Comparison of ENCODE assay signal across 17 cellular contexts in the genomic region with DNA sequence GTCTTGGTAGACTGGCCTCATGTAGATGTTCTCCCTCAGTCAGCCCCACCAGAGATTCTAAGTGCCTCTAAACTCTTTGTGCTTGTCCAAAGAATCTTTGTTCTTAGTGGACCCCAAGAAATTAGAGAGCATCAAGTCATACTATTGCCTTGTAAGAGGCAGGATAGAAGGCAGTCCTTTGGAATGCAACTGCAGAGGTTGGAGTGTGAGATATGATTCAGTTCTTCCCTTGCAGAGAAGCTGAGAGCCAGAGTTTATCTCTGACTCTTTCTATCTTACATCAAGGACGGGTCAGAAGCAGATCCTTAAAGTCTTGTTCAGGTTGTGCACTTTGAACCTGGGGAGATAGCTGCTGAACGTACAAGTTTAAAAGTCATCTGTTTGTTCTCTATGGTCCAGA. TPM values are rescaled to one million over a fixed set of nuclear protein-coding genes. Genes with fewer than 3 reads are reported as not detected.
DNase-seq lines count a peak whose midpoint lies in the region; ATAC-seq and TF ChIP-seq lines count a peak whose summit lies in the region.
"Had no signal": no experiment of that assay in that cellular context is flagged by ENCODE, and none has a peak within 500 bp of the region (broad histone marks: within the 10 kb centered on the region; RNA-seq: fewer than 3 reads in every experiment).

No MANE protein-coding gene starts in this region.

- peaks cover 24% of the 10 kb centered on the region for H3K4me1 Mint-ChIP-seq in activated naive CD4-positive, alpha-beta T cell treated with anti-CD3 and anti-CD28 coated beads for 36 hours (ENCODE audit: low read depth)
- peaks cover 5% of the 10 kb centered on the region for H3K4me1 Mint-ChIP-seq in activated naive CD4-positive, alpha-beta T cell treated with anti-CD3 and anti-CD28 coated beads, Interleukin-2, amount 10 ng/mL, durations not matched to agents 7 days and 5 days
- peaks cover 24% of the 10 kb centered on the region for H3K4me1 Mint-ChIP-seq in activated naive CD8-positive, alpha-beta T cell treated with anti-CD3 and anti-CD28 coated beads, Interleukin-2, amount 50 U/mL, for 24 hours
- peaks cover 10% of the 10 kb centered on the region for H3K4me1 Mint-ChIP-seq in stimulated activated memory B cell treated with anti-CD40 and anti-IgM and Interleukin-4, amounts not matched to agents 10 μg/mL and 1 μg/mL and 100 μg/mL, for 72 hours

- H2BK20ac ChIP-seq in IMR-90 (ENCODE audit: low read depth, low read length), result no peak overlapping the region

- no peaks in the 10 kb centered on the region for H3K4me1 ChIP-seq in IMR-90 (ENCODE audit: control insufficient read depth, insufficient read depth, low read length)
- H3K4me1 ChIP-seq: BE2C had no signal

- no peak overlapping the region for H3K14ac ChIP-seq in IMR-90 (replicated peaks; ENCODE audit: low read depth, low read length)

- H3K9me3 Mint-ChIP-seq in activated naive CD4-positive, alpha-beta T cell treated with anti-CD3 and anti-CD28 coated beads for 36 hours, result peaks cover 5% of the 10 kb centered on the region
- H3K9me3 Mint-ChIP-seq in activated naive CD4-positive, alpha-beta T cell treated with anti-CD3 and anti-CD28 coated beads, Interleukin-2, amount 10 ng/mL, durations not matched to agents 7 days and 5 days, result peaks cover 5% of the 10 kb centered on the region
- peaks cover 12% of the 10 kb centered on the region for H3K9me3 Mint-ChIP-seq in activated naive CD8-positive, alpha-beta T cell treated with anti-CD3 and anti-CD28 coated beads, Interleukin-2, amount 50 U/mL, for 24 hours
- peaks cover 4% of the 10 kb centered on the region for H3K9me3 Mint-ChIP-seq in stimulated activated memory B cell treated with anti-CD40 and anti-IgM and Interleukin-4, amounts not matched to agents 10 μg/mL and 1 μg/mL and 100 μg/mL, for 72 hours

- H4K8ac ChIP-seq in IMR-90 (ENCODE audit: low read depth in 2 of 2, low read length in 2 of 2), result no peak overlapping the region

- H2AK5ac ChIP-seq in IMR-90 (ENCODE audit: low read depth, low read length), result no peak overlapping the region

- CTCF ChIA-PET in activated naive CD4-positive, alpha-beta T cell treated with anti-CD3 and anti-CD28 coated beads for 36 hours (lab: Charles Lee), result interaction anchor here (1.1 kb wide), 1 partner anchor 22 kb away, joined by 3 read pairs; no protein-coding TSS in a partner anchor
- CTCF ChIA-PET in activated naive CD4-positive, alpha-beta T cell treated with anti-CD3 and anti-CD28 coated beads, Interleukin-2, amount 10 ng/mL, durations not matched to agents 7 days and 5 days (lab: Charles Lee), result no interaction called here
- CTCF ChIA-PET in IMR-90 (lab: Yijun Ruan, JAX), result no interaction called here

- H3K27ac ChIP-seq in IMR-90 (ENCODE audit: insufficient read depth, low read length), result no peak overlapping the region

- no peak overlapping the region for H4K5ac ChIP-seq in IMR-90 (ENCODE audit: low read depth, low read length)

- 0 out of 2 replicates have a peak, but pooled peaks cover 2% of the 10 kb centered on the region for H3K9me3 ChIP-seq in IMR-90 (ENCODE audit: control insufficient read depth, insufficient read depth, low read length)
- H3K9me3 ChIP-seq: BE2C had no signal

- H4K91ac ChIP-seq in IMR-90 (ENCODE audit: insufficient read depth, low read depth, low read length), result no peak overlapping the region

- H2AK9ac ChIP-seq in IMR-90 (replicated peaks; ENCODE audit: low read depth, low read length, poor library complexity), result no peak overlapping the region

- H4K20me1 ChIP-seq in IMR-90 (ENCODE audit: insufficient read depth, low read length), result no peaks in the 10 kb centered on the region

- no peak for TF ChIP-seq POLR2A in IMR-90 (IDR thresholded peaks at IDR 0.05; ENCODE audit: low read depth, low read length)

- TF ChIP-seq CTCF in IMR-90 (conservative IDR thresholded peaks at IDR 0.05; ENCODE audit: low read depth, low read length), result no peak

- ATAC-seq in IMR-90 (ENCODE audit: low read depth), result peak; percentile 61
- ATAC-seq in activated naive CD8-positive, alpha-beta T cell treated with anti-CD3 and anti-CD28 coated beads, Interleukin-2, amount 50 U/mL, for 24 hours, result peak; percentile 31
- ATAC-seq in stimulated activated memory B cell treated with anti-CD40 and anti-IgM and Interleukin-4, amounts not matched to agents 10 μg/mL and 1 μg/mL and 100 μg/mL, for 72 hours, result no peak

- no peak overlapping the region for H2AFZ ChIP-seq in IMR-90 (replicated peaks; ENCODE audit: low read length, poor library complexity)

- DNase-seq in activated naive CD4-positive, alpha-beta T cell treated with anti-CD3 and anti-CD28 coated beads for 36 hours, result no peak
- no peak for DNase-seq in activated naive CD4-positive, alpha-beta T cell treated with anti-CD3 and anti-CD28 coated beads, Interleukin-2, amount 10 ng/mL, durations not matched to agents 7 days and 5 days
- DNase-seq in IMR-90, result peak; percentile 38
- DNase-seq in activated naive CD8-positive, alpha-beta T cell treated with anti-CD3 and anti-CD28 coated beads, Interleukin-2, amount 50 U/mL, for 24 hours, result no peak
- no peak for DNase-seq in NCI-H2196 treated with DMSO at 0.1 percent for 48 hours (lab: John Stamatoyannopoulos, UW; ENCODE audit: unreplicated experiment)
- no peak for DNase-seq in putamen (ENCODE audit: low spot score)
- DNase-seq: BE2C, DMS53, GDM1, H7, Kasumi-1, NCI-H1694, NCI-H2081, NCI-H2171, NCI-H446, NCI-H526 had no signal

- in situ Hi-C loops in IMR-90 (cut with MboI; ENCODE audit: low sequenced_read_pairs), result no loop called here

- no peak overlapping the region for H2BK120ac ChIP-seq in IMR-90 (ENCODE audit: low read depth, low read length)

- no peak overlapping the region for H3K18ac ChIP-seq in IMR-90 (ENCODE audit: low read depth, low read length)

- H3K4me2 ChIP-seq in IMR-90 (ENCODE audit: low read depth, low read length), result no peak overlapping the region

- peaks cover 0 to 4% of the 10 kb centered on the region in 2 experiments; a peak in 1 of 4 replicates for H3K79me1 ChIP-seq in IMR-90 (ENCODE audit: low read depth in 1 of 2, low read length in 2 of 2)

- WGBS in IMR-90 (ENCODE audit: extremely low coverage in 2 of 2, insufficient read length in 1 of 2), 2 experiments, result no CpG with 5 or more reads among the region's 2 CpGs

- peak overlapping the region; percentile 71 for H3K27ac Mint-ChIP-seq in activated naive CD4-positive, alpha-beta T cell treated with anti-CD3 and anti-CD28 coated beads for 36 hours
- no peak overlapping the region for H3K27ac Mint-ChIP-seq in activated naive CD4-positive, alpha-beta T cell treated with anti-CD3 and anti-CD28 coated beads, Interleukin-2, amount 10 ng/mL, durations not matched to agents 7 days and 5 days
- H3K27ac Mint-ChIP-seq in activated naive CD8-positive, alpha-beta T cell treated with anti-CD3 and anti-CD28 coated beads, Interleukin-2, amount 50 U/mL, for 24 hours, result peak overlapping the region; percentile 69
- peak overlapping the region; percentile 5 for H3K27ac Mint-ChIP-seq in stimulated activated memory B cell treated with anti-CD40 and anti-IgM and Interleukin-4, amounts not matched to agents 10 μg/mL and 1 μg/mL and 100 μg/mL, for 72 hours

- TF ChIP-seq RAD21 in IMR-90 (IDR thresholded peaks at IDR 0.05; ENCODE audit: low read length), result no peak

- H3K36me3 ChIP-seq in IMR-90 (ENCODE audit: control insufficient read depth, insufficient read depth, low read length), result no peaks in the 10 kb centered on the region

- no peak overlapping the region for H3K4me3 Mint-ChIP-seq in activated naive CD4-positive, alpha-beta T cell treated with anti-CD3 and anti-CD28 coated beads for 36 hours
- H3K4me3 Mint-ChIP-seq in activated naive CD4-positive, alpha-beta T cell treated with anti-CD3 and anti-CD28 coated beads, Interleukin-2, amount 10 ng/mL, durations not matched to agents 7 days and 5 days, result no peak overlapping the region
- no peak overlapping the region for H3K4me3 Mint-ChIP-seq in activated naive CD8-positive, alpha-beta T cell treated with anti-CD3 and anti-CD28 coated beads, Interleukin-2, amount 50 U/mL, for 24 hours
- no peak overlapping the region for H3K4me3 Mint-ChIP-seq in stimulated activated memory B cell treated with anti-CD40 and anti-IgM and Interleukin-4, amounts not matched to agents 10 μg/mL and 1 μg/mL and 100 μg/mL, for 72 hours

- POLR2A ChIA-PET in IMR-90 (lab: Charles Lee; ENCODE audit: unreplicated experiment), result no interaction called here

- dilution Hi-C loops in IMR-90 (cut with HindIII; ENCODE audit: low sequenced_read_pairs, unreplicated experiment), result no loop called here

- H3K27me3 Mint-ChIP-seq in activated naive CD4-positive, alpha-beta T cell treated with anti-CD3 and anti-CD28 coated beads for 36 hours (ENCODE audit: low read depth), result no peaks in the 10 kb centered on the region
- H3K27me3 Mint-ChIP-seq in activated naive CD4-positive, alpha-beta T cell treated with anti-CD3 and anti-CD28 coated beads, Interleukin-2, amount 10 ng/mL, durations not matched to agents 7 days and 5 days, result no peaks in the 10 kb centered on the region
- no peaks in the 10 kb centered on the region for H3K27me3 Mint-ChIP-seq in activated naive CD8-positive, alpha-beta T cell treated with anti-CD3 and anti-CD28 coated beads, Interleukin-2, amount 50 U/mL, for 24 hours
- no peaks in the 10 kb centered on the region for H3K27me3 Mint-ChIP-seq in stimulated activated memory B cell treated with anti-CD40 and anti-IgM and Interleukin-4, amounts not matched to agents 10 μg/mL and 1 μg/mL and 100 μg/mL, for 72 hours

- intact Hi-C loops in activated naive CD4-positive, alpha-beta T cell treated with anti-CD3 and anti-CD28 coated beads for 36 hours (cut with micrococcal nuclease), result no loop called here
- intact Hi-C loops in IMR-90 (cut with micrococcal nuclease), result no loop called here

- no peak overlapping the region for H2BK15ac ChIP-seq in IMR-90 (ENCODE audit: low read depth, low read length)

- no peak overlapping the region for H3K4me3 ChIP-seq in IMR-90 (ENCODE audit: insufficient read depth, low read depth, low read length)

- 0 out of 2 replicates have a peak, but pooled peaks cover 4% of the 10 kb centered on the region for H3K9me1 ChIP-seq in IMR-90 (ENCODE audit: insufficient read depth, low read length)

- no peak overlapping the region for H2BK5ac ChIP-seq in IMR-90 (ENCODE audit: low read depth, low read length, poor library complexity, severe bottlenecking)

- H3K27me3 ChIP-seq in IMR-90 (ENCODE audit: control insufficient read depth, insufficient read depth, low read length), result no peaks in the 10 kb centered on the region
- H3K27me3 ChIP-seq: BE2C had no signal

- no peak overlapping the region for H3K4ac ChIP-seq in IMR-90 (ENCODE audit: low read depth, low read length)

- no peak overlapping the region for H3K9ac ChIP-seq in IMR-90 (ENCODE audit: low read depth, low read length)

- BruUV-seq in IMR-90 (replicated peaks; lab: Mats Ljungman, UMichigan), result no TSS peak

- peaks cover 27% of the 10 kb centered on the region for H3K36me3 Mint-ChIP-seq in activated naive CD4-positive, alpha-beta T cell treated with anti-CD3 and anti-CD28 coated beads for 36 hours (ENCODE audit: low read depth)
- peaks cover 40% of the 10 kb centered on the region for H3K36me3 Mint-ChIP-seq in activated naive CD4-positive, alpha-beta T cell treated with anti-CD3 and anti-CD28 coated beads, Interleukin-2, amount 10 ng/mL, durations not matched to agents 7 days and 5 days
- H3K36me3 Mint-ChIP-seq in activated naive CD8-positive, alpha-beta T cell treated with anti-CD3 and anti-CD28 coated beads, Interleukin-2, amount 50 U/mL, for 24 hours (ENCODE audit: low read depth), result peaks cover 44% of the 10 kb centered on the region
- peaks cover 61% of the 10 kb centered on the region for H3K36me3 Mint-ChIP-seq in stimulated activated memory B cell treated with anti-CD40 and anti-IgM and Interleukin-4, amounts not matched to agents 10 μg/mL and 1 μg/mL and 100 μg/mL, for 72 hours

- no peak overlapping the region for H3K56ac ChIP-seq in IMR-90 (ENCODE audit: extremely low read depth, insufficient read depth, low read length)

- no peak overlapping the region for H3K23ac ChIP-seq in IMR-90 (ENCODE audit: low read depth, low read length)

RNA-seq across cellular contexts. Expression of a gene that starts 21.1 kb away (rescaled TPM):
- total RNA-seq in activated naive CD4-positive, alpha-beta T cell treated with anti-CD3 and anti-CD28 coated beads for 36 hours, result 10 to 100 TPM; 59.4 to 59.6 TPM
- total RNA-seq in IMR-90 (2012; rRNA removed), result 24.7 and 47.8 TPM in 2 replicates
- polyA plus RNA-seq in IMR-90 (2012; rRNA removed), result 11.1 and 15.3 TPM in 2 replicates
- polyA plus RNA-seq in IMR-90 (2012; cell fraction: cytosol; rRNA removed), result 3.4 and 5.9 TPM in 2 replicates
- polyA plus RNA-seq in IMR-90 (2012; cell fraction: nucleus; rRNA removed; ENCODE audit: low replicate concordance), result 0.87 and 3.7 TPM in 2 replicates
